Comparison of ENCODE assay signal across 1 cellular context in the genomic region with DNA sequence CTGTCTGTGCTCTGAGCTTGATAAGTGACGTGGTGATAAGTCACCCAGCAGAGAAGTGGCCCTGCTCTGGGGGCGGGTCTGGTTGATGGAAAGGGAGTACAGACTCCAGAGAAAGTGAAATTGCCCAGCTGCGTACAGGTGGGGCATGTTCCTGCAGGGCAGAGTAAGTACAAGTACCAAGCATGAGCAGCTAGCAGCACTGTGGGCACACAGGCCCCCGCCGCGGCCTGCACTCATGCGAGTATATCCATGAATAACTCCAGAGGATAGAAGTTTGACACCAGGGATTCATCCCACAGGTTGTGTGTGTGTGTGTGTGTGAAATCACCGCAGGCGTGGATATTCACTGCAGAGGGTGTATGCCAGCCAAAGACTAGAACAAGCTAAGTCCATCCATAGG.
TF ChIP-seq lines count a peak whose summit lies in the region.

No MANE protein-coding gene starts in this region.

TF ChIP-seq in K562, 482 proteins besides CTCF, POLR2A, EP300 and RAD21:
- TF ChIP-seq ETV6 (IDR thresholded peaks at IDR 0.05; ENCODE audit: borderline replicate concordance in 1 of 2, low read depth in 2 of 2, low read length in 1 of 2): no peak
- TF ChIP-seq ETV6 (CRISPR knock-in tag; IDR thresholded peaks at IDR 0.05; ENCODE audit: borderline replicate concordance): 0 out of 2 replicates have a peak, but pooled peaks have one; percentile 35
- TF ChIP-seq ZNF408 (CRISPR knock-in tag; IDR thresholded peaks at IDR 0.05; ENCODE audit: low read depth): no peak
- peak; percentile 27; the same call in 1 of the 2 replicates for TF ChIP-seq CREM (IDR thresholded peaks at IDR 0.05; ENCODE audit: low read depth)
- TF ChIP-seq ATF1 (CRISPR knock-in tag; IDR thresholded peaks at IDR 0.05): no peak
- peak; percentile 50 for TF ChIP-seq ATF1 (tag; IDR thresholded peaks at IDR 0.05)
- TF ChIP-seq FOSL1 (tag; conservative IDR thresholded peaks at IDR 0.05): 0 out of 2 replicates have a peak, but pooled peaks have one; percentile 24
